ENCODE assay signal across 19 cellular contexts in the genomic region with DNA sequence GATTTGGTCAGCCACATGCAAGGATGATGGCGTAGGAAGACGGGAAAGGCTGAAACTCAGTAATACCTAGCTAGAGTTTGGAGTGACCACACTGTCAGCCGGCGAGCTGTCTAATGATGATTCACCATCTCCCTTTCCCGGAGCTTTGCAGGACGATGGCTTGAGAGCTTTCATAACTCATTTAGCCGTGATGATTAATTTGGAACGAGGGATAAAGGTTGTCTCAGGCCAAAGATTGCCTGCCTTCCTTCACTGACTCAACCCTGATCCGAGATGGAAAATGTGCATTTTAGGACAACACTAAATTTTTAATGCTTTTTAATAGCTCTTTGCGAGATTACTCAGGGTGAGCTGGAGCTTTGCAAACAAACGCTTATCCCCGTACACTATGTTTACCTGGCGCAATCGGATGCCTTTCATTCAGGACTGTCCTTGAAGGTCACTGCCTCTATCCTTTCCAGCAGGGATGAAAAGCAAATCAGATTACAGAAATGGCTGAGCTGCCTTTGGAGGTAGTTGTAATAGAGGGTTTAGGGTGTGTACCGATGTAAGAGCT.
DNase-seq lines count a peak whose midpoint lies in the region; ATAC-seq and TF ChIP-seq lines count a peak whose summit lies in the region.
"Had no signal": no experiment of that assay in that cellular context is flagged by ENCODE, and none has a peak within 500 bp of the region (broad histone marks: within the 10 kb centered on the region; RNA-seq: fewer than 3 reads in every experiment).

No MANE protein-coding gene starts in this region.

- no peaks in the 10 kb centered on the region for H3K9me3 ChIP-seq in HEK293 (ENCODE audit: control insufficient read depth, insufficient read depth, low read depth, low read length)
- H3K9me3 ChIP-seq: upper lobe of right lung had no signal

- POLR2A ChIA-PET in BJ (lab: Charles Lee) = no interaction called here
- POLR2A ChIA-PET in HEK293 (lab: Yijun Ruan, JAX) = no interaction called here

- H3K27ac ChIP-seq in HEK293 (ENCODE audit: extremely low read depth, low read depth, low read length) (no peak overlapping the region), substantia nigra (ENCODE audit: low read depth, low read length, poor library complexity, severe bottlenecking) (no peak overlapping the region)
- H3K27ac ChIP-seq: BLaER1 treated with 17β-estradiol and CSF1 and Interleukin-3, amounts not matched to agents 10 nM and 100 nM; upper lobe of right lung had no signal

- H3K4me3 ChIP-seq in BJ (ENCODE audit: low read depth, low read length) = no peak overlapping the region
- H3K4me3 ChIP-seq in HEK293 (ENCODE audit: low read depth, low read length) = no peak overlapping the region
- H3K4me3 ChIP-seq in fibroblast of pulmonary artery (replicated peaks; ENCODE audit: low read depth, low read length) = no peak overlapping the region
- H3K4me3 ChIP-seq: BLaER1 treated with 17β-estradiol and CSF1 and Interleukin-3, amounts not matched to agents 10 nM and 100 nM; upper lobe of right lung had no signal

- H3K27me3 ChIP-seq in BJ (ENCODE audit: control insufficient read depth, insufficient read depth, low read length) = no peaks in the 10 kb centered on the region
- H3K27me3 ChIP-seq: BLaER1 treated with 17β-estradiol and CSF1 and Interleukin-3, amounts not matched to agents 10 nM and 100 nM; upper lobe of right lung had no signal

- H3K36me3 ChIP-seq in BJ (ENCODE audit: control insufficient read depth, insufficient read depth, low read length) (no peaks in the 10 kb centered on the region), HEK293 (ENCODE audit: control insufficient read depth in 2 of 2, insufficient read depth in 1 of 2, low read length in 2 of 2) (no peaks in the 10 kb centered on the region)
- H3K36me3 ChIP-seq: BLaER1 treated with 17β-estradiol and CSF1 and Interleukin-3, amounts not matched to agents 10 nM and 100 nM; upper lobe of right lung had no signal

- DNase-seq in BJ (ENCODE audit: low read depth) (peak; percentile 35), fibroblast of pulmonary artery (ENCODE audit: low read depth) (peak; percentile 16), substantia nigra (lab: John Stamatoyannopoulos, UW) (no peak), SIG-M5 treated with dmso at 0.1 percent for 504 hours (lab: John Stamatoyannopoulos, UW; ENCODE audit: unreplicated experiment) (no peak), SKM-1 treated with dmso at 0.1 percent for 144 hours (lab: John Stamatoyannopoulos, UW; ENCODE audit: unreplicated experiment) (no peak)
- DNase-seq: activated B cell treated with CpG ODN at 0.5 μM for 24 hours; EL; erythroblast; KG1; left ventricle myocardium superior; naive thymus-derived CD8-positive, alpha-beta T cell; NCI-H187; retina; upper lobe of right lung had no signal

- CTCF ChIA-PET in BJ (lab: Yijun Ruan, JAX) = no interaction called here
- CTCF ChIA-PET in HEK293 (lab: Yijun Ruan, JAX) = no interaction called here

- H3K4me1 ChIP-seq in HEK293 (ENCODE audit: control insufficient read depth, insufficient read depth, low read length) = no peaks in the 10 kb centered on the region
- H3K4me1 ChIP-seq: BLaER1 treated with 17β-estradiol and CSF1 and Interleukin-3, amounts not matched to agents 10 nM and 100 nM; upper lobe of right lung had no signal

- no peak for TF ChIP-seq CTCF in BJ (IDR thresholded peaks at IDR 0.05; ENCODE audit: insufficient read depth, low read depth, low read length)
- no peak for TF ChIP-seq CTCF in HEK293 (tag by site-specific recombination; IDR thresholded peaks at IDR 0.05)
- TF ChIP-seq CTCF in fibroblast of pulmonary artery (IDR thresholded peaks at IDR 0.05; ENCODE audit: low read length, missing control alignments) = no peak

- ATAC-seq in SK-N-SH treated with all-trans-retinoic acid at 6 μM for 48 hours (peak; percentile 94), HG03097 (IDR thresholded peaks at IDR 0.05; ENCODE audit: low FRiP score, unreplicated experiment) (no peak)
- ATAC-seq: left ventricle myocardium superior; naive thymus-derived CD8-positive, alpha-beta T cell; stimulated activated memory B cell treated with anti-CD40 and anti-IgM and Interleukin-4, amounts not matched to agents 10 μg/mL and 1 μg/mL and 100 μg/mL, for 72 hours; upper lobe of right lung had no signal

TF ChIP-seq in HEK293, 187 proteins besides CTCF, POLR2A, EP300 and RAD21:
- TF ChIP-seq, protein P1, sequence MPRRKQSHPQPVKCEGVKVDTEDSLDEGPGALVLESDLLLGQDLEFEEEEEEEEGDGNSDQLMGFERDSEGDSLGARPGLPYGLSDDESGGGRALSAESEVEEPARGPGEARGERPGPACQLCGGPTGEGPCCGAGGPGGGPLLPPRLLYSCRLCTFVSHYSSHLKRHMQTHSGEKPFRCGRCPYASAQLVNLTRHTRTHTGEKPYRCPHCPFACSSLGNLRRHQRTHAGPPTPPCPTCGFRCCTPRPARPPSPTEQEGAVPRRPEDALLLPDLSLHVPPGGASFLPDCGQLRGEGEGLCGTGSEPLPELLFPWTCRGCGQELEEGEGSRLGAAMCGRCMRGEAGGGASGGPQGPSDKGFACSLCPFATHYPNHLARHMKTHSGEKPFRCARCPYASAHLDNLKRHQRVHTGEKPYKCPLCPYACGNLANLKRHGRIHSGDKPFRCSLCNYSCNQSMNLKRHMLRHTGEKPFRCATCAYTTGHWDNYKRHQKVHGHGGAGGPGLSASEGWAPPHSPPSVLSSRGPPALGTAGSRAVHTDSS (tag by site-specific recombination; IDR thresholded peaks at IDR 0.05) = no peak
- TF ChIP-seq TRIM28 (IDR thresholded peaks at IDR 0.05; ENCODE audit: borderline replicate concordance, low read length) (peak; percentile 54; the same call in 1 of the 2 replicates), ZNF514 (tag by site-specific recombination; IDR thresholded peaks at IDR 0.05) (no peak), BCL11A (tag by site-specific recombination; IDR thresholded peaks at IDR 0.05; ENCODE audit: low read depth) (no peak), ZNF76 (tag by site-specific recombination; IDR thresholded peaks at IDR 0.05; ENCODE audit: borderline replicate concordance, low read depth) (no peak)
- TF ChIP-seq, protein P2, sequence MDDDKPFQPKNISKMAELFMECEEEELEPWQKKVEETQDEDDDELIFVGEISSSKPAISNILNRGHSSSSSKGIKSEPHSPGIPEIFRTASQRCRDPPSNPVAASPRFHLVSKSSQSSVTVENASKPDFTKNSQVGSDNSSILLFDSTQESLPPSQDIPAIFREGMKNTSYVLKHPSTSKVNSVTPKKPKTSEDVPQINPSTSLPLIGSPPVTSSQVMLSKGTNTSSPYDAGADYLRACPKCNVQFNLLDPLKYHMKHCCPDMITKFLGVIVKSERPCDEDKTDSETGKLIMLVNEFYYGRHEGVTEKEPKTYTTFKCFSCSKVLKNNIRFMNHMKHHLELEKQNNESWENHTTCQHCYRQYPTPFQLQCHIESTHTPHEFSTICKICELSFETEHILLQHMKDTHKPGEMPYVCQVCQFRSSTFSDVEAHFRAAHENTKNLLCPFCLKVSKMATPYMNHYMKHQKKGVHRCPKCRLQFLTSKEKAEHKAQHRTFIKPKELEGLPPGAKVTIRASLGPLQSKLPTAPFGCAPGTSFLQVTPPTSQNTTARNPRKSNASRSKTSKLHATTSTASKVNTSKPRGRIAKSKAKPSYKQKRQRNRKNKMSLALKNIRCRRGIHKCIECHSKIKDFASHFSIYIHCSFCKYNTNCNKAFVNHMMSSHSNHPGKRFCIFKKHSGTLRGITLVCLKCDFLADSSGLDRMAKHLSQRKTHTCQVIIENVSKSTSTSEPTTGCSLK (tag by site-specific recombination; IDR thresholded peaks at IDR 0.05) = no peak

TF ChIP-seq in SK-N-SH treated with all-trans-retinoic acid at 6 μM for 48 hours, 23 proteins besides CTCF, POLR2A, EP300 and RAD21:
- TF ChIP-seq ZNF8 (CRISPR knock-in tag; IDR thresholded peaks at IDR 0.05) (no peak), ZC3H10 (CRISPR knock-in tag; IDR thresholded peaks at IDR 0.05) (no peak), ZFP30 (CRISPR knock-in tag; IDR thresholded peaks at IDR 0.05) (no peak), BACH2 (CRISPR knock-in tag; IDR thresholded peaks at IDR 0.05; ENCODE audit: borderline replicate concordance) (no peak), TCF4 (CRISPR knock-in tag; IDR thresholded peaks at IDR 0.05; ENCODE audit: borderline replicate concordance) (no peak), ESRRG (CRISPR knock-in tag; IDR thresholded peaks at IDR 0.05) (no peak), TSHZ2 (CRISPR knock-in tag; IDR thresholded peaks at IDR 0.05) (no peak), OSR1 (CRISPR knock-in tag; IDR thresholded peaks at IDR 0.05) (no peak), ARNTL (CRISPR knock-in tag; IDR thresholded peaks at IDR 0.05; ENCODE audit: borderline replicate concordance, low read depth) (no peak), GLIS3 (CRISPR knock-in tag; IDR thresholded peaks at IDR 0.05) (no peak), ZNF565 (CRISPR knock-in tag; conservative IDR thresholded peaks at IDR 0.05; ENCODE audit: low read depth) (no peak), PPARA (CRISPR knock-in tag; IDR thresholded peaks at IDR 0.05; ENCODE audit: borderline replicate concordance) (no peak), RARB (CRISPR knock-in tag; IDR thresholded peaks at IDR 0.05) (no peak)
TF ChIP-seq in SK-N-SH treated with all-trans-retinoic acid at 6 μM for 48 hours: peak in this region for 0.

Comparison
In these comparisons a context has a peak if more than half of its experiments do, and no peak if none do; other contexts are left out.
1. DNase-seq: peak in BJ (single experiment) and fibroblast of pulmonary artery (single experiment); none in substantia nigra (0 of 49), SIG-M5 treated with dmso at 0.1 percent for 504 hours (single experiment) and SKM-1 treated with dmso at 0.1 percent for 144 hours (single experiment).